In the genomic region with DNA sequence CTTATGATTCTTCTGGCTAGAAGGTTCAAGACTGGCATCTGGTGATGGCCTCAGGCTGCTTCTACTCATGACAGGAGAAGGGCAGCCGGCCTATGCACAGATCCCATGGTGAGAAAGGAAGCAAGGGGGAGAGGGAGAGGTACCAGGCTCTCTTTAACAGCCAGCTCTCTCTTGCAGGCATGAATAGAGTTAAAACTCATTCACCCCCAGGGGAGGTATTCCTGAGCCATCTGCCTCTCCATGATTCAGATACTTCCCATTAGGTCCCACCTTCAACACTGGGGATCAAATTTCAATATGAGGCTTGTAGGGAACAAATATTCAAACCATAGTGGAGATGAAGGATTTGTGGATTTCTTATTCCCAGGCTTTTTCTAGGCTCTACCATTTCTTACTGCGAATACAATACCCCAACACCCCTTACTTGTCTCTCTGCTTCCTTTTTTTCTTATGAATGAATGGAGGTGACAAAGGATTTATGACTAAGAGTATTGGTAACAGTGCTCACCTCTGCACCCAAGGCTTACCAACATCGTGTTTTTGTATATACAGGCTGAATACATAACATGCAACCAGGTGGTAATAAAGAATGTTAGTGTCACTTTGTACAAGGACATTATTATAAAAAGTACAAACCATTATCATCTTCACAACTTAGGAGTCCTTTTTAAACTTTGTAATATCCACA, we compare ENCODE assay signal across 11 cellular contexts.
DNase-seq lines count a peak whose midpoint lies in the region; ATAC-seq and TF ChIP-seq lines count a peak whose summit lies in the region.
"Had no signal": no experiment of that assay in that cellular context is flagged by ENCODE, and none has a peak within 500 bp of the region (broad histone marks: within the 10 kb centered on the region; RNA-seq: fewer than 3 reads in every experiment).

No MANE protein-coding gene starts in this region.

- H3K27me3 Mint-ChIP-seq in GM23338 (ENCODE audit: insufficient read depth, low read depth, poor library complexity), result peaks cover 2% of the 10 kb centered on the region
- H3K27me3 Mint-ChIP-seq in activated naive CD8-positive, alpha-beta T cell treated with anti-CD3 and anti-CD28 coated beads, Interleukin-2, amount 50 U/mL, for 24 hours, result peaks cover 1% of the 10 kb centered on the region

- H3K4me2 ChIP-seq in GM23338, result no peak overlapping the region
- H3K4me2 ChIP-seq in fibroblast of lung (ENCODE audit: extremely low read depth, insufficient read depth, low read length), result no peak overlapping the region

- no peaks in the 10 kb centered on the region; the same call in 1 of the 3 replicates for H3K9me3 Mint-ChIP-seq in GM23338
- no peaks in the 10 kb centered on the region for H3K9me3 Mint-ChIP-seq in activated naive CD8-positive, alpha-beta T cell treated with anti-CD3 and anti-CD28 coated beads, Interleukin-2, amount 50 U/mL, for 24 hours

- in situ Hi-C loops in gastrocnemius medialis (cut with MboI; ENCODE audit: low sequenced_read_pairs in 4 of 4), result no loop called here

- DNase-seq in DMS 273 (lab: John Stamatoyannopoulos, UW; ENCODE audit: unreplicated experiment) (peak; percentile 85), GM23338 (ENCODE audit: low spot score) (peak; percentile 56), NCI-H524 (lab: John Stamatoyannopoulos, UW) (peak; percentile 22 to 90), fibroblast of lung (ENCODE audit: low read depth in 2 of 2) (peak; percentile 17 to 47), gastrocnemius medialis (no peak), right atrium auricular region (ENCODE audit: low spot score) (no peak)
- no peak for DNase-seq in stimulated activated CD4-positive, alpha-beta T cell treated with anti-CD3 and anti-CD28 coated beads, Interleukin-4, amount 100 ng/mL, for 1 hour
- no peak for DNase-seq in activated naive CD8-positive, alpha-beta T cell treated with anti-CD3 and anti-CD28 coated beads, Interleukin-2, amount 50 U/mL, for 24 hours
- DNase-seq: GOT3, thyroid gland had no signal

- H3K4me3 Mint-ChIP-seq in GM23338, result no peak overlapping the region
- H3K4me3 Mint-ChIP-seq in activated naive CD8-positive, alpha-beta T cell treated with anti-CD3 and anti-CD28 coated beads, Interleukin-2, amount 50 U/mL, for 24 hours, result no peak overlapping the region
- H3K4me3 Mint-ChIP-seq: CD14-positive monocyte had no signal

- no peak overlapping the region for H3K27ac Mint-ChIP-seq in GM23338
- H3K27ac Mint-ChIP-seq in activated naive CD8-positive, alpha-beta T cell treated with anti-CD3 and anti-CD28 coated beads, Interleukin-2, amount 50 U/mL, for 24 hours, result no peak overlapping the region
- H3K27ac Mint-ChIP-seq: CD14-positive monocyte had no signal

- H3K4me1 ChIP-seq in GM23338 (ENCODE audit: insufficient read depth) (peaks cover 32% of the 10 kb centered on the region), fibroblast of lung (ENCODE audit: control insufficient read depth, extremely low read depth, insufficient read depth, low read length) (peaks cover 3% of the 10 kb centered on the region), gastrocnemius medialis (peaks cover 11 to 15% of the 10 kb centered on the region in 2 donors), right atrium auricular region (peaks cover 0 to 20% of the 10 kb centered on the region in 2 donors)

- no peak for ATAC-seq in GM23338
- ATAC-seq in gastrocnemius medialis, result no peak
- no peak for ATAC-seq in activated naive CD8-positive, alpha-beta T cell treated with anti-CD3 and anti-CD28 coated beads, Interleukin-2, amount 50 U/mL, for 24 hours

- no peak overlapping the region for H3K9ac ChIP-seq in fibroblast of lung (ENCODE audit: insufficient read depth, low read length)

- H3K4me1 Mint-ChIP-seq in GM23338, result peaks cover 32% of the 10 kb centered on the region
- H3K4me1 Mint-ChIP-seq in activated naive CD8-positive, alpha-beta T cell treated with anti-CD3 and anti-CD28 coated beads, Interleukin-2, amount 50 U/mL, for 24 hours, result peaks cover 20% of the 10 kb centered on the region

- no peak for TF ChIP-seq POLR2A in gastrocnemius medialis (IDR thresholded peaks at IDR 0.05)

- no peaks in the 10 kb centered on the region for H3K36me3 Mint-ChIP-seq in GM23338 (ENCODE audit: low read depth)
- H3K36me3 Mint-ChIP-seq in activated naive CD8-positive, alpha-beta T cell treated with anti-CD3 and anti-CD28 coated beads, Interleukin-2, amount 50 U/mL, for 24 hours (ENCODE audit: low read depth), result peaks cover 2% of the 10 kb centered on the region
- H3K36me3 Mint-ChIP-seq: CD14-positive monocyte had no signal

- no peak overlapping the region for H2AFZ ChIP-seq in GM23338
- H2AFZ ChIP-seq in fibroblast of lung (ENCODE audit: low read length), result no peak overlapping the region

- H3K9me3 ChIP-seq in fibroblast of lung (ENCODE audit: control insufficient read depth, insufficient read depth, low read depth, low read length), result no peaks in the 10 kb centered on the region
- no peaks in the 10 kb centered on the region for H3K9me3 ChIP-seq in gastrocnemius medialis
- H3K9me3 ChIP-seq in right atrium auricular region, result no peaks in the 10 kb centered on the region
- H3K9me3 ChIP-seq: thyroid gland had no signal

- H3K27ac ChIP-seq in GM23338 (ENCODE audit: low read depth) (no peak overlapping the region), fibroblast of lung (ENCODE audit: insufficient read depth, low read length) (no peak overlapping the region), gastrocnemius medialis (peak overlapping the region in 1 of 4 donors; percentile 10), right atrium auricular region (no peak overlapping the region)
- H3K27ac ChIP-seq: thyroid gland had no signal

- TF ChIP-seq CTCF in GM23338 (conservative IDR thresholded peaks at IDR 0.05; ENCODE audit: low read depth in 2 of 2) (no peak), fibroblast of lung (conservative IDR thresholded peaks at IDR 0.05 in 1 of 2, IDR thresholded peaks at IDR 0.05 in 1 of 2; ENCODE audit: low read depth in 1 of 2, low read length in 2 of 2) (no peak), gastrocnemius medialis (IDR thresholded peaks at IDR 0.05 in 4 of 5, conservative IDR thresholded peaks at IDR 0.05 in 1 of 5) (no peak), right atrium auricular region (IDR thresholded peaks at IDR 0.05) (no peak)

- no peaks in the 10 kb centered on the region for H3K36me3 ChIP-seq in GM23338 (ENCODE audit: insufficient read depth)
- no peaks in the 10 kb centered on the region for H3K36me3 ChIP-seq in fibroblast of lung (ENCODE audit: control insufficient read depth, insufficient read depth, low read length)
- H3K36me3 ChIP-seq in gastrocnemius medialis, result no peaks in the 10 kb centered on the region
- no peaks in the 10 kb centered on the region for H3K36me3 ChIP-seq in right atrium auricular region
- H3K36me3 ChIP-seq: thyroid gland had no signal

- 0 out of 2 replicates have a peak, but pooled peaks cover 7% of the 10 kb centered on the region for H3K9me2 ChIP-seq in GM23338 (ENCODE audit: insufficient read depth)

- H4K20me1 ChIP-seq in GM23338 (replicated peaks; ENCODE audit: insufficient read depth) (no peaks in the 10 kb centered on the region), fibroblast of lung (ENCODE audit: control insufficient read depth, extremely low read depth, insufficient read depth, low read length) (no peaks in the 10 kb centered on the region)

- H3K27me3 ChIP-seq in GM23338 (ENCODE audit: insufficient read depth), result no peaks in the 10 kb centered on the region
- H3K27me3 ChIP-seq in fibroblast of lung (ENCODE audit: control insufficient read depth, insufficient read depth, low read length), result no peaks in the 10 kb centered on the region
- H3K27me3 ChIP-seq in gastrocnemius medialis, result no peaks in the 10 kb centered on the region
- no peaks in the 10 kb centered on the region for H3K27me3 ChIP-seq in right atrium auricular region
- H3K27me3 ChIP-seq: thyroid gland had no signal

- no peaks in the 10 kb centered on the region for H3F3A ChIP-seq in GM23338 (replicated peaks; ENCODE audit: low read depth)

- H3K4me3 ChIP-seq in GM23338, result no peak overlapping the region
- no peak overlapping the region for H3K4me3 ChIP-seq in fibroblast of lung (replicated peaks in 1 of 4; ENCODE audit: control extremely low read depth in 1 of 4, insufficient read depth in 1 of 4, low read depth in 3 of 4, low read length in 4 of 4)
- H3K4me3 ChIP-seq in gastrocnemius medialis, result no peak overlapping the region
- H3K4me3 ChIP-seq in right atrium auricular region, result no peak overlapping the region
- H3K4me3 ChIP-seq: thyroid gland had no signal

- H3K79me2 ChIP-seq in GM23338 (replicated peaks; ENCODE audit: insufficient read depth), result no peaks in the 10 kb centered on the region
- H3K79me2 ChIP-seq in fibroblast of lung (ENCODE audit: control insufficient read depth, insufficient read depth, low read length), result no peaks in the 10 kb centered on the region

- intact Hi-C loops in gastrocnemius medialis (cut with DNase I; ENCODE audit: low total_unique reads), result no loop called here

TF ChIP-seq in GM23338, 12 proteins besides CTCF, POLR2A, EP300 and RAD21:
- TF ChIP-seq STAT1 (IDR thresholded peaks at IDR 0.05; ENCODE audit: unreplicated experiment), result no peak

Comparison
In these comparisons a context has a peak if more than half of its experiments do, and no peak if none do; other contexts are left out.
1. DNase-seq: peak in DMS 273 (single experiment), GM23338 (single experiment), NCI-H524 (2 of 2) and fibroblast of lung (2 of 2); none in gastrocnemius medialis (0 of 2), stimulated activated CD4-positive, alpha-beta T cell treated with anti-CD3 and anti-CD28 coated beads, Interleukin-4, amount 100 ng/mL, for 1 hour (single experiment), right atrium auricular region (single experiment) and activated naive CD8-positive, alpha-beta T cell treated with anti-CD3 and anti-CD28 coated beads, Interleukin-2, amount 50 U/mL, for 24 hours (single experiment).